ENCODE assay signal across 8 cellular contexts in the genomic region with DNA sequence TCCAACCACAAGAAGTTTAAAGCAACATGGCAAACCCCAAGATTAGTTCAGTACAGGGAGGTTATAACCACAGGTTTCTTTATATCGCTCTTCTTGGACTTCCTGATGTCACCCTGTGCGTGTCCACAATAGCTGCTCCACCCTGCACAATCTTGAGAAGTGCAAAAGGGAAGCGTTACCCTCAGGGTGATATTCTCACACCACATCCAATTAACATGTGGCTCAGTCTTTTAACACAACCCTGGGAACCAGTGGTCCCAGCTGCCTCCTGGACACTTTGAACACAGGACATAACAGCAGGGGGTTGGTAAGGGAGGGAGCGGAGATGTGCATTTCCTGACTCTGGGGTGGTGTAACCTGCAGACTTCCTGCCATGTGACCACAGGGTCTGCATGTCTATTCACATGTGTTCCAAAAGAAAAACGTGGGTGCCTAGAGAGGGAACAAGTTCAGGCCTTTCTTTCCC.
A peak's percentile ranks its signal among the peaks of the same experiment; 100 is the strongest.
DNase-seq lines count a peak whose midpoint lies in the region; ATAC-seq lines count a peak whose summit lies in the region.

No MANE protein-coding gene starts in this region.

- H3K9me2 ChIP-seq in GM23248 (ENCODE audit: insufficient read depth), result no peaks in the 10 kb centered on the region

- ATAC-seq in GM18861 (IDR thresholded peaks at IDR 0.05; ENCODE audit: unreplicated experiment) (peak; percentile 81), HG02870 (IDR thresholded peaks at IDR 0.05; ENCODE audit: unreplicated experiment) (peak; percentile 94), sciatic nerve (peak; percentile 51)

- H3K27ac ChIP-seq in SJCRH30 (no peak overlapping the region), GM23248 (no peak overlapping the region)

- H3K9ac ChIP-seq in GM23248, result no peak overlapping the region

- H3K27me3 ChIP-seq in SJCRH30 (0 out of 2 replicates have a peak, but pooled peaks cover 3% of the 10 kb centered on the region), GM23248 (replicated peaks; ENCODE audit: insufficient read depth) (no peaks in the 10 kb centered on the region)

- H3K4me3 ChIP-seq in SJCRH30, result no peak overlapping the region
- no peak overlapping the region for H3K4me3 ChIP-seq in GM23248

- H3K9me3 ChIP-seq in SJCRH30 (replicated peaks) (no peaks in the 10 kb centered on the region), GM23248 (ENCODE audit: low read depth) (no peaks in the 10 kb centered on the region)

- peak; percentile 28 to 40 for DNase-seq in SJCRH30
- DNase-seq in activated naive CD4-positive, alpha-beta T cell treated with anti-CD3 and anti-CD28 coated beads, Interleukin-2, amount 50 U/mL, for 16 hours, result peak; percentile 28
- DNase-seq in sciatic nerve (ENCODE audit: low spot score), result no peak
- DNase-seq in GM23248, result no peak
- DNase-seq in occipital lobe (lab: John Stamatoyannopoulos, UW), result no peak
- no peak for DNase-seq in HPDE6-E6E7 (ENCODE audit: extremely low spot score)

- H3K36me3 ChIP-seq in SJCRH30 (no peaks in the 10 kb centered on the region), GM23248 (ENCODE audit: low read depth) (no peaks in the 10 kb centered on the region)

- WGBS in GM23248 (ENCODE audit: low coverage in 1 of 2, low lambda C conversion rate in 2 of 2, missing lambda C conversion rate in 2 of 2), 2 experiments, result 84% methylated on average over 5 of the region's 5 CpGs

- H3K4me2 ChIP-seq in GM23248 (ENCODE audit: unreplicated experiment), result no peak overlapping the region

- H2AFZ ChIP-seq in GM23248, result no peak overlapping the region

- no peaks in the 10 kb centered on the region for H4K20me1 ChIP-seq in GM23248 (ENCODE audit: insufficient read depth)

- intact Hi-C loops in sciatic nerve (cut with DNase I), result no loop called here

- H3K79me2 ChIP-seq in GM23248 (ENCODE audit: insufficient read depth), result no peaks in the 10 kb centered on the region

- no peaks in the 10 kb centered on the region for H3F3A ChIP-seq in GM23248 (ENCODE audit: insufficient read depth)

- H3K4me1 ChIP-seq in SJCRH30 (peaks cover 10% of the 10 kb centered on the region; the same call in 1 of the 2 replicates), GM23248 (ENCODE audit: insufficient read depth) (peaks cover 5% of the 10 kb centered on the region; the same call in 1 of the 2 replicates)

- in situ Hi-C loops in GM23248 (cut with MboI), result no loop called here

Comparison
In these comparisons a context has a peak if more than half of its experiments do, and no peak if none do; other contexts are left out.
1. DNase-seq: peak in SJCRH30 (2 of 2) and activated naive CD4-positive, alpha-beta T cell treated with anti-CD3 and anti-CD28 coated beads, Interleukin-2, amount 50 U/mL, for 16 hours (single experiment); none in sciatic nerve (single experiment), GM23248 (single experiment), occipital lobe (single experiment) and HPDE6-E6E7 (single experiment).
2. Peak in every context shown above with its lines, with median percentiles within 50 percentile points of each other: ATAC-seq.